ENCODE assay signal across 1 cellular context in genomic region chr17:1972429-1973160, GRCh38.
TF ChIP-seq lines count a peak whose summit lies in the region.

No MANE protein-coding gene starts in this region.

TF ChIP-seq in HepG2, 621 proteins besides CTCF, POLR2A, EP300 and RAD21 (continued from another document):
- TF ChIP-seq UBTF (CRISPR knock-in tag; IDR thresholded peaks at IDR 0.05), result no peak
- no peak for TF ChIP-seq PRDM15 (CRISPR knock-in tag; IDR thresholded peaks at IDR 0.05)
- no peak for TF ChIP-seq KIAA2018 (CRISPR knock-in tag; IDR thresholded peaks at IDR 0.05; ENCODE audit: borderline replicate concordance)
- no peak for TF ChIP-seq ZZZ3 (CRISPR knock-in tag; IDR thresholded peaks at IDR 0.05; ENCODE audit: borderline replicate concordance)
- TF ChIP-seq NCOA5 (CRISPR knock-in tag; IDR thresholded peaks at IDR 0.05), result no peak
- no peak for TF ChIP-seq ZNF549 (CRISPR knock-in tag; IDR thresholded peaks at IDR 0.05)
- TF ChIP-seq HDAC2 (CRISPR knock-in tag; IDR thresholded peaks at IDR 0.05), result no peak
- TF ChIP-seq TRIM22 (IDR thresholded peaks at IDR 0.05), result no peak
- 0 out of 2 replicates have a peak, but pooled peaks have one; percentile 21 for TF ChIP-seq PATZ1 (CRISPR knock-in tag; IDR thresholded peaks at IDR 0.05)
- TF ChIP-seq HNRNPH1 (optimal IDR thresholded peaks at IDR 0.05; ENCODE audit: low read depth, low read length), result no peak
- TF ChIP-seq ZNF737 (CRISPR knock-in tag; IDR thresholded peaks at IDR 0.05; ENCODE audit: borderline replicate concordance), result no peak
- peak; percentile 66 for TF ChIP-seq ZNF687 (CRISPR knock-in tag; IDR thresholded peaks at IDR 0.05)
- no peak for TF ChIP-seq FIP1L1 (IDR thresholded peaks at IDR 0.05; ENCODE audit: borderline replicate concordance, insufficient read depth, low read depth, low read length)
- no peak for TF ChIP-seq PREB (CRISPR knock-in tag; IDR thresholded peaks at IDR 0.05)
